In the genomic region with DNA sequence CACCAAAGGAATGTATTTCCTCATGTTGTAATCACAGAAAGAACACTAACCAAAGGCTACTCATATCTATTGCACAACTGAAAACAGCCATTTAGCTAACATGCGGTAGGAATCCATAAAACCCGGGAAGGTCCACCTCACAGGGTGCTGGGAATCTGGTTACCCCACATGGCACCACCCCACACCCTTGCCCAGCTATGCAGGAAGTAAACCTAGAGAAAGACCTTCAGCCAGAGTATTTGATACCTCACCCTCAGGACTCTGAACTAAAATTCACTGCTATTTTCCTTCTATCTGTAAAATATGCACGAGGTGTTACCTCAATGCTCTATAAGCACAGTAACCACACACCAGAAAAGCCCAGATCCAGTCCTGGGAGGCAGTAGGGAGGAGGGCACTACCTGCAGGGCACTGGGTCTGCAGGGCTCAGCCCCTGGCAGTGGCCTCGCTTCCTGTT, we compare ENCODE assay signal across 8 cellular contexts. TPM values are rescaled to one million over a fixed set of nuclear protein-coding genes. Genes with fewer than 3 reads are reported as not detected.
DNase-seq lines count a peak whose midpoint lies in the region; ATAC-seq and TF ChIP-seq lines count a peak whose summit lies in the region.

No MANE protein-coding gene starts in this region.

- peaks cover 34% of the 10 kb centered on the region for H3K36me3 ChIP-seq in PC-9 (ENCODE audit: low read depth)

- H3K27me3 ChIP-seq in PC-9 (ENCODE audit: insufficient read depth, low read depth) = no peaks in the 10 kb centered on the region

- CTCF ChIA-PET in PC-9 (lab: Charles Lee) = interaction anchor here (0.6 to 1.0 kb wide), 2 partner anchors 97 to 510 kb away, joined by 3 read pairs; no protein-coding TSS in a partner anchor

- H3K4me3 ChIP-seq in PC-9 = peak overlapping the region; percentile 45; the same call in 1 of the 2 replicates

- no TSS peak for BruUV-seq in PC-9 (replicated peaks; lab: Mats Ljungman, UMichigan)

- no peak overlapping the region for H2AFZ ChIP-seq in PC-9

- peak overlapping the region; percentile 84 for H3K4me2 ChIP-seq in PC-9

- no peaks in the 10 kb centered on the region for H4K20me1 ChIP-seq in PC-9 (ENCODE audit: insufficient read depth)

- peaks cover 5% of the 10 kb centered on the region for H3K9me3 Mint-ChIP-seq in activated CD4-positive, alpha-beta T cell treated with anti-CD3 and anti-CD28 coated beads, Interleukin-2, amount 10 ng/mL, durations not matched to agents 24 days and 14 days
- H3K9me3 Mint-ChIP-seq in chondrocyte (ENCODE audit: low read depth) (no peaks in the 10 kb centered on the region), mesothelial cell of epicardium (no peaks in the 10 kb centered on the region)

- H3K4me1 Mint-ChIP-seq in activated CD4-positive, alpha-beta T cell treated with anti-CD3 and anti-CD28 coated beads, Interleukin-2, amount 10 ng/mL, durations not matched to agents 24 days and 14 days = peaks cover 51% of the 10 kb centered on the region
- H3K4me1 Mint-ChIP-seq in chondrocyte (ENCODE audit: low read depth) = peaks cover 38% of the 10 kb centered on the region
- peaks cover 27% of the 10 kb centered on the region for H3K4me1 Mint-ChIP-seq in mesothelial cell of epicardium

- intact Hi-C loops in activated CD4-positive, alpha-beta T cell treated with anti-CD3 and anti-CD28 coated beads, Interleukin-2, amount 10 ng/mL, durations not matched to agents 24 days and 14 days (cut with micrococcal nuclease) = loop anchor here (2.0 to 5.0 kb wide), 2 partner anchors 13 to 36 kb away; no protein-coding TSS in a partner anchor
- intact Hi-C loops in PC-9 (cut with micrococcal nuclease; ENCODE audit: unreplicated experiment) = loop anchor here (1.0 to 5.0 kb wide), 5 partner anchors 24 to 111 kb away; a partner anchor contains a TSS

- TF ChIP-seq CTCF in PC-9 (conservative IDR thresholded peaks at IDR 0.05) (no peak), chondrocyte (IDR thresholded peaks at IDR 0.05) (peak; percentile 12), mesothelial cell of epicardium (IDR thresholded peaks at IDR 0.05; ENCODE audit: unreplicated experiment) (no peak), GM10266 (IDR thresholded peaks at IDR 0.05; ENCODE audit: control insufficient read depth, insufficient read depth, low read depth, missing control alignments) (no peak)

- H3K9me3 ChIP-seq in PC-9 (ENCODE audit: insufficient read depth, low read depth) = no peaks in the 10 kb centered on the region

- no peaks in the 10 kb centered on the region for H3K9me2 ChIP-seq in PC-9 (ENCODE audit: insufficient read depth)

- H3K4me3 Mint-ChIP-seq in activated CD4-positive, alpha-beta T cell treated with anti-CD3 and anti-CD28 coated beads, Interleukin-2, amount 10 ng/mL, durations not matched to agents 24 days and 14 days = peak overlapping the region; percentile 84
- H3K4me3 Mint-ChIP-seq in chondrocyte (ENCODE audit: unreplicated experiment) (peak overlapping the region; percentile 11), mesothelial cell of epicardium (no peak overlapping the region)

- H3K27ac Mint-ChIP-seq in activated CD4-positive, alpha-beta T cell treated with anti-CD3 and anti-CD28 coated beads, Interleukin-2, amount 10 ng/mL, durations not matched to agents 24 days and 14 days = peak overlapping the region; percentile 89
- H3K27ac Mint-ChIP-seq in chondrocyte (ENCODE audit: unreplicated experiment) = peak overlapping the region; percentile 89
- H3K27ac Mint-ChIP-seq in mesothelial cell of epicardium = peak overlapping the region; percentile 74

- peaks cover 53% of the 10 kb centered on the region for H3K4me1 ChIP-seq in PC-9 (replicated peaks; ENCODE audit: insufficient read depth)

- peaks cover 80% of the 10 kb centered on the region for H3K79me2 ChIP-seq in PC-9 (ENCODE audit: low read depth)

- peak overlapping the region; percentile 100 for H3K27ac ChIP-seq in PC-9

- ATAC-seq in GM18870 (IDR thresholded peaks at IDR 0.05; ENCODE audit: unreplicated experiment) = no peak

- H3K36me3 Mint-ChIP-seq in activated CD4-positive, alpha-beta T cell treated with anti-CD3 and anti-CD28 coated beads, Interleukin-2, amount 10 ng/mL, durations not matched to agents 24 days and 14 days (ENCODE audit: low read depth) = peaks cover 42% of the 10 kb centered on the region
- H3K36me3 Mint-ChIP-seq in chondrocyte (ENCODE audit: low read depth) (peaks cover 14% of the 10 kb centered on the region), mesothelial cell of epicardium (peaks cover 14% of the 10 kb centered on the region)

- H3F3A ChIP-seq in PC-9 (ENCODE audit: insufficient read depth, low read depth) = peaks cover 41% of the 10 kb centered on the region

- DNase-seq in activated CD4-positive, alpha-beta T cell treated with anti-CD3 and anti-CD28 coated beads, Interleukin-2, amount 10 ng/mL, durations not matched to agents 24 days and 14 days = peak; percentile 74
- DNase-seq in activated CD4-positive, alpha-beta T cell treated with anti-CD3 and anti-CD28 coated beads for 1 hour = no peak
- DNase-seq in PC-9 (peak; percentile 92 to 99), chondrocyte (ENCODE audit: low spot score) (no peak), mesothelial cell of epicardium (ENCODE audit: low spot score in 2 of 2, unreplicated experiment in 2 of 2) (no peak), T-helper 9 cell (no peak), GM10266 (ENCODE audit: extremely low spot score) (no peak)

- H3K27me3 Mint-ChIP-seq in activated CD4-positive, alpha-beta T cell treated with anti-CD3 and anti-CD28 coated beads, Interleukin-2, amount 10 ng/mL, durations not matched to agents 24 days and 14 days = no peaks in the 10 kb centered on the region
- H3K27me3 Mint-ChIP-seq in chondrocyte (ENCODE audit: low read depth) (no peaks in the 10 kb centered on the region), mesothelial cell of epicardium (ENCODE audit: low read depth) (no peaks in the 10 kb centered on the region)

- POLR2A ChIA-PET in PC-9 (lab: Charles Lee; ENCODE audit: unreplicated experiment) = interaction anchor here (0.5 to 1.0 kb wide), 7 partner anchors 18 to 960 kb away, joined by 3 to 15 read pairs (median 7); a partner anchor contains a TSS

RNA-seq across cellular contexts. Expression of a gene that starts 45.8 kb away (rescaled TPM):
- total RNA-seq in activated CD4-positive, alpha-beta T cell treated with anti-CD3 and anti-CD28 coated beads, Interleukin-2, amount 10 ng/mL, durations not matched to agents 24 days and 14 days = 68.8 and 72.5 TPM in 2 replicates
- 77.2 and 78.1 TPM in 2 replicates for total RNA-seq in PC-9 (2021)
- total RNA-seq in chondrocyte = 21.9 to 29.0 TPM (median 22.2 TPM) in 3 replicates
- total RNA-seq in mesothelial cell of epicardium = 37.0 to 38.7 TPM (median 38.1 TPM) in 3 replicates

Comparison
In these comparisons a context has a peak if more than half of its experiments do, and no peak if none do; other contexts are left out.
1. DNase-seq: peak in activated CD4-positive, alpha-beta T cell treated with anti-CD3 and anti-CD28 coated beads, Interleukin-2, amount 10 ng/mL, durations not matched to agents 24 days and 14 days (single experiment) and PC-9 (2 of 2); none in activated CD4-positive, alpha-beta T cell treated with anti-CD3 and anti-CD28 coated beads for 1 hour (single experiment), chondrocyte (single experiment), mesothelial cell of epicardium (0 of 2), T-helper 9 cell (single experiment) and GM10266 (single experiment).
2. Peak in every context shown above with its lines, with median percentiles within 50 percentile points of each other: H3K27ac Mint-ChIP-seq.